18 cellular contexts compared by ENCODE assay signal in the genomic region with DNA sequence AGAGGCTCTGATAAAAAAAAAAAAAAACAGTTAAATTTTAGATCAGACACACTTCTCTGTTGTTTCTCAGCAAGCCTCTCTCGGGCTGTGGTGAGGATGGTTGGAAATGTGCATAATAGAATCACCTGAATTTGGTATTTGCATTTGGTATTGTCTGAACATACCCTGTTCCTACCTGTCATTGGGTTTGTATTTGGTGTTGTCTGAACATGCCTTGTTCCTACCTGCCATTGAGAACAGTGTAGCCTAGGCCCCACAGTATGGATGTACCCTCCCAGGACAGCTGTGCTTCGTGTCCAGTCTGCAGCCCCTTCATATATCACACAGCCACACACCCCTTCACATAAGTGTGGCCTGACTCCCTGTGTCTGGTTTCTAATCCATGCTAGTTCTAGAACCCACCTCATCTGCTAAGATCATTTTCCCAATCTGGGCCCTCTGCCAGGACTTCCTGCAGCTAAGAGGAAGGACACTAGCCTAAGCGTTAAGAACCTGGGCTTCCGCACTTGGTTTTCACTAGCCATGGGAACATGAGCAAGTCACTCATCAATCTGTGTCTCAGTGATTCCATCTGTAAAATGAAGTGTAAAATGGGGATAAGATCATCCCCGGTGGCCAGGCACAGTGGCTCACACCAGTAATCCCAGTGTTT. TPM values are rescaled to one million over a fixed set of nuclear protein-coding genes. Genes with fewer than 3 reads are reported as not detected.
DNase-seq lines count a peak whose midpoint lies in the region; ATAC-seq, FAIRE-seq and TF ChIP-seq lines count a peak whose summit lies in the region.
"Had no signal": no experiment of that assay in that cellular context is flagged by ENCODE, and none has a peak within 500 bp of the region (broad histone marks: within the 10 kb centered on the region; RNA-seq: fewer than 3 reads in every experiment).

No MANE protein-coding gene starts in this region.

- peak overlapping the region; percentile 37; the same call in 1 of the 2 replicates for H3K56ac ChIP-seq in IMR-90 (ENCODE audit: extremely low read depth, insufficient read depth, low read length)

- no peaks in the 10 kb centered on the region for H4K20me1 ChIP-seq in IMR-90 (ENCODE audit: insufficient read depth, low read length)

- no TSS peak for BruUV-seq in IMR-90 (replicated peaks; lab: Mats Ljungman, UMichigan)

- in situ Hi-C loops in IMR-90 (cut with MboI; ENCODE audit: low sequenced_read_pairs) = no loop called here

- H3K9ac ChIP-seq in IMR-90 (ENCODE audit: low read depth, low read length) (no peak overlapping the region), mesenchymal stem cell (ENCODE audit: low read length) (peak overlapping the region; percentile 57)

- H3K9me3 ChIP-seq in IMR-90 (ENCODE audit: control insufficient read depth, insufficient read depth, low read length) (no peaks in the 10 kb centered on the region), mesenchymal stem cell (ENCODE audit: control insufficient read depth, low read length) (no peaks in the 10 kb centered on the region)
- H3K9me3 ChIP-seq: upper lobe of left lung had no signal

- H2BK5ac ChIP-seq in IMR-90 (ENCODE audit: low read depth, low read length, poor library complexity, severe bottlenecking) (peak overlapping the region; percentile 86), mesenchymal stem cell (ENCODE audit: low read depth, low read length, poor library complexity, severe bottlenecking) (no peak overlapping the region)

- no peaks in the 10 kb centered on the region for H3K27me3 ChIP-seq in IMR-90 (ENCODE audit: control insufficient read depth, insufficient read depth, low read length)
- no peaks in the 10 kb centered on the region for H3K27me3 ChIP-seq in bronchial epithelial cell (ENCODE audit: control insufficient read depth, insufficient read depth, low read length)
- H3K27me3 ChIP-seq in mesenchymal stem cell (ENCODE audit: control insufficient read depth in 1 of 2, insufficient read depth in 1 of 2, low read length in 2 of 2) = no peaks in the 10 kb centered on the region
- H3K27me3 ChIP-seq: upper lobe of left lung had no signal

- H3K4ac ChIP-seq in IMR-90 (ENCODE audit: low read depth, low read length) (peak overlapping the region; percentile 93), mesenchymal stem cell (ENCODE audit: low read depth in 1 of 2, low read length in 2 of 2) (peak overlapping the region; percentile 58 to 77)

- H3K14ac ChIP-seq in IMR-90 (replicated peaks; ENCODE audit: low read depth, low read length) (peak overlapping the region; percentile 73), mesenchymal stem cell (ENCODE audit: low read length in 2 of 2) (peak overlapping the region in 1 of 2 experiments; percentile 61)

- POLR2A ChIA-PET in IMR-90 (lab: Charles Lee; ENCODE audit: unreplicated experiment) = interaction anchor here (0.6 kb wide), 1 partner anchor 27 kb away, joined by 4 read pairs; no protein-coding TSS in a partner anchor

- H3K23ac ChIP-seq in IMR-90 (ENCODE audit: low read depth, low read length) (peak overlapping the region; percentile 93), mesenchymal stem cell (ENCODE audit: low read length in 2 of 2) (no peak overlapping the region)

- H4K91ac ChIP-seq in IMR-90 (ENCODE audit: insufficient read depth, low read depth, low read length) (peak overlapping the region; percentile 43), mesenchymal stem cell (ENCODE audit: low read length) (peak overlapping the region; percentile 67)

- H4K8ac ChIP-seq in IMR-90 (ENCODE audit: low read depth in 2 of 2, low read length in 2 of 2) (peak overlapping the region; percentile 5 to 82; a peak in 1 of 4 replicates), mesenchymal stem cell (ENCODE audit: low read length) (peak overlapping the region; percentile 59)

- H3K4me1 ChIP-seq in IMR-90 (ENCODE audit: control insufficient read depth, insufficient read depth, low read length) (peaks cover 14% of the 10 kb centered on the region), mesenchymal stem cell (ENCODE audit: control insufficient read depth, insufficient read depth, low read depth, low read length) (peaks cover 5% of the 10 kb centered on the region)

- CTCF ChIA-PET in IMR-90 (lab: Yijun Ruan, JAX) = no interaction called here

- TF ChIP-seq CTCF in IMR-90 (conservative IDR thresholded peaks at IDR 0.05; ENCODE audit: low read depth, low read length) (no peak), bronchial epithelial cell (IDR thresholded peaks at IDR 0.05; ENCODE audit: insufficient read depth, low read length, severe bottlenecking) (no peak)

- H2BK20ac ChIP-seq in IMR-90 (ENCODE audit: low read depth, low read length) = peak overlapping the region; percentile 88

- DNase-seq in NCI-H82 (lab: John Stamatoyannopoulos, UW) = peak; percentile 14
- DNase-seq in NCI-H82 treated with DMSO at 0.1 percent for 48 hours (lab: John Stamatoyannopoulos, UW; ENCODE audit: unreplicated experiment) = no peak
- no peak for DNase-seq in IMR-90
- peak; percentile 89 for DNase-seq in bronchial epithelial cell (ENCODE audit: low read depth)
- DNase-seq in mesenchymal stem cell = no peak
- no peak for DNase-seq in glomerular visceral epithelial cell (ENCODE audit: extremely low spot score)
- no peak for DNase-seq in stimulated activated CD4-positive, alpha-beta T cell treated with anti-CD3 and anti-CD28 coated beads, Interleukin-4, amount 100 ng/mL, for 4 hours
- DNase-seq: activated CD8-positive, alpha-beta memory T cell treated with anti-CD3 and anti-CD28 coated beads, Interleukin-2, amount 50 U/mL, for 4 hours; activated naive CD4-positive, alpha-beta T cell treated with Interleukin-2 at 50 U/mL for 16 hours; NCI-H1048; posterior cingulate gyrus; upper lobe of left lung had no signal

- intact Hi-C loops in IMR-90 (cut with micrococcal nuclease) = no loop called here

- TF ChIP-seq POLR2A in IMR-90 (IDR thresholded peaks at IDR 0.05; ENCODE audit: low read depth, low read length) = no peak

- H3K18ac ChIP-seq in IMR-90 (ENCODE audit: low read depth, low read length) (peak overlapping the region; percentile 58), mesenchymal stem cell (ENCODE audit: low read depth in 1 of 2, low read length in 2 of 2) (peak overlapping the region; percentile 23 to 81)

- H2BK120ac ChIP-seq in IMR-90 (ENCODE audit: low read depth, low read length) (peak overlapping the region; percentile 85), mesenchymal stem cell (ENCODE audit: low read depth, low read length) (no peak overlapping the region)

- no peak for FAIRE-seq in bronchial epithelial cell (lab: Jason Lieb, UNC)
- FAIRE-seq: GM19239 had no signal

- WGBS in IMR-90 (ENCODE audit: extremely low coverage in 2 of 2, insufficient read length in 1 of 2), 2 experiments = no CpG with 5 or more reads among the region's 5 CpGs
- WGBS in mesenchymal stem cell = 69% methylated on average over 5 of the region's 5 CpGs

- no peaks in the 10 kb centered on the region for H3K36me3 ChIP-seq in IMR-90 (ENCODE audit: control insufficient read depth, insufficient read depth, low read length)
- no peaks in the 10 kb centered on the region for H3K36me3 ChIP-seq in bronchial epithelial cell (ENCODE audit: control insufficient read depth, insufficient read depth, low read length)
- peaks cover 0 to 3% of the 10 kb centered on the region in 2 experiments for H3K36me3 ChIP-seq in mesenchymal stem cell (ENCODE audit: control insufficient read depth in 1 of 2, insufficient read depth in 2 of 2, low read depth in 1 of 2, low read length in 2 of 2)
- H3K36me3 ChIP-seq: upper lobe of left lung had no signal

- H3K4me2 ChIP-seq in IMR-90 (ENCODE audit: low read depth, low read length) (no peak overlapping the region; the same call in 1 of the 2 replicates), mesenchymal stem cell (ENCODE audit: low read length, poor library complexity, severe bottlenecking) (no peak overlapping the region)

- H2AFZ ChIP-seq in IMR-90 (replicated peaks; ENCODE audit: low read length, poor library complexity) (peak overlapping the region; percentile 47), mesenchymal stem cell (ENCODE audit: low read depth, low read length) (no peak overlapping the region)

- dilution Hi-C loops in IMR-90 (cut with HindIII; ENCODE audit: low sequenced_read_pairs, unreplicated experiment) = no loop called here

- H3K4me3 ChIP-seq in IMR-90 (ENCODE audit: insufficient read depth, low read depth, low read length) (no peak overlapping the region), bronchial epithelial cell (ENCODE audit: low read depth, low read length) (no peak overlapping the region), mesenchymal stem cell (ENCODE audit: insufficient read depth in 1 of 2, low read depth in 1 of 2, low read length in 2 of 2) (no peak overlapping the region)
- H3K4me3 ChIP-seq: skin epidermis, upper lobe of left lung had no signal

- H3K79me1 ChIP-seq in IMR-90 (ENCODE audit: low read depth in 1 of 2, low read length in 2 of 2) (peaks cover 32 to 77% of the 10 kb centered on the region in 2 experiments), mesenchymal stem cell (replicated peaks; ENCODE audit: low read length, poor library complexity, severe bottlenecking) (peaks cover 2% of the 10 kb centered on the region)

- peak overlapping the region; percentile 21 for H2AK9ac ChIP-seq in IMR-90 (replicated peaks; ENCODE audit: low read depth, low read length, poor library complexity)

- peak overlapping the region; percentile 15 for H3K27ac ChIP-seq in IMR-90 (ENCODE audit: insufficient read depth, low read length)
- H3K27ac ChIP-seq in mesenchymal stem cell (ENCODE audit: low read length, poor library complexity, severe bottlenecking) = peak overlapping the region; percentile 12

- H2BK15ac ChIP-seq in IMR-90 (ENCODE audit: low read depth, low read length) (peak overlapping the region; percentile 85; the same call in 2 of the 3 replicates), mesenchymal stem cell (ENCODE audit: low read depth, poor library complexity, severe bottlenecking) (no peak overlapping the region)

- H2BK12ac ChIP-seq in mesenchymal stem cell (ENCODE audit: low read length in 2 of 2) = peak overlapping the region; percentile 34 to 98

- H2AK5ac ChIP-seq in IMR-90 (ENCODE audit: low read depth, low read length) = peak overlapping the region; percentile 97
- peak overlapping the region; percentile 43 for H2AK5ac ChIP-seq in mesenchymal stem cell (ENCODE audit: low read length, severe bottlenecking)

- peak overlapping the region; percentile 66 for H4K5ac ChIP-seq in IMR-90 (ENCODE audit: low read depth, low read length)

- TF ChIP-seq RAD21 in IMR-90 (IDR thresholded peaks at IDR 0.05; ENCODE audit: low read length) = no peak

- peaks cover 16% of the 10 kb centered on the region for H3K9me1 ChIP-seq in IMR-90 (ENCODE audit: insufficient read depth, low read length)

- ATAC-seq in IMR-90 (ENCODE audit: low read depth) (no peak), HG02870 (IDR thresholded peaks at IDR 0.05; ENCODE audit: unreplicated experiment) (no peak)
- ATAC-seq: stimulated activated effector memory CD8-positive, alpha-beta T cell treated with anti-CD3 and anti-CD28 coated beads, Interleukin-12 subunit alpha, Interleukin-12 subunit beta, amount 100 ng/mL, for 72 hours had no signal

RNA-seq across cellular contexts. Expression of gene ITGA2, which starts 49.2 kb away (rescaled TPM):
- 83.6 and 93.4 TPM in 2 replicates for total RNA-seq in IMR-90 (2012; rRNA removed)
- polyA plus RNA-seq in IMR-90 (2012; rRNA removed) = 20.4 and 23.3 TPM in 2 replicates
- polyA plus RNA-seq in IMR-90 (2012; cell fraction: cytosol; rRNA removed) = 3.8 and 6.3 TPM in 2 replicates
- polyA plus RNA-seq in IMR-90 (2012; cell fraction: nucleus; rRNA removed; ENCODE audit: low replicate concordance) = 2.9 and 17.7 TPM in 2 replicates
- total RNA-seq in bronchial epithelial cell = 16.1 and 35.0 TPM in 2 replicates
- 24.1 TPM for polyA plus RNA-seq in mesenchymal stem cell (2013, experiment 1 of 2)
- polyA plus RNA-seq in mesenchymal stem cell (2013, experiment 2 of 2) = 23.8 TPM
- polyA plus RNA-seq: CD14-positive monocyte, IgD-negative memory B cell had no signal

Comparison
In these comparisons a context has a peak if more than half of its experiments do, and no peak if none do; other contexts are left out.
1. DNase-seq: peak in NCI-H82 (single experiment) and bronchial epithelial cell (single experiment); none in NCI-H82 treated with DMSO at 0.1 percent for 48 hours (single experiment), IMR-90 (single experiment), mesenchymal stem cell (single experiment), glomerular visceral epithelial cell (single experiment) and stimulated activated CD4-positive, alpha-beta T cell treated with anti-CD3 and anti-CD28 coated beads, Interleukin-4, amount 100 ng/mL, for 4 hours (0 of 2).